1 cellular context compared by ENCODE assay signal in the genomic region with DNA sequence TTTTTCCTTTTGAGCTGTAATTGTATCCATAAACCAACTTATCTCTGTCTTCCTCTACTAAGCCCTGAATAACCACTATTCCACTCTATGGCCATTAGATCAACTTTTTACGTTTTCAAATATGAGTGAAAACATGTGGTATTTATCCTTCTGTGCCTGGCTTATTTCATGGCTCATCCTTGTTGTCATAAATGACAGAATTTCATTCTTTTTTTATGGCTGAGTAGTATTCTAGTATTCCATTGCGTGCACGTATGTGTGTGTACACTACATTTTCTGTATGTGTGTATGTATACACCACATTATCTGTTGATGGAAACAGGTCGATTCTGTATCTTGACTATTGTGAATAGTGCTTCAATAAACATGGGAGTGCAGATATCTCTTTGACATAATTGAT.
TF ChIP-seq lines count a peak whose summit lies in the region.

No MANE protein-coding gene starts in this region.

TF ChIP-seq in K562, 482 proteins besides CTCF, POLR2A, EP300 and RAD21:
- TF ChIP-seq PML (IDR thresholded peaks at IDR 0.05; ENCODE audit: low read length) (peak; percentile 20; the same call in 1 of the 2 replicates), SUPT5H (IDR thresholded peaks at IDR 0.05) (0 out of 2 replicates have a peak, but pooled peaks have one; percentile 8), KLF10 (CRISPR knock-in tag; IDR thresholded peaks at IDR 0.05) (no peak)
